In genomic region chr3:50132421-50133282, GRCh38 we compare ENCODE assay signal across 2 cellular contexts.
TF ChIP-seq lines count a peak whose summit lies in the region.

No MANE protein-coding gene starts in this region.

TF ChIP-seq in IMR-90, 13 proteins besides CTCF, POLR2A, EP300 and RAD21:
- TF ChIP-seq MAFK (IDR thresholded peaks at IDR 0.05; ENCODE audit: low read depth, low read length) (no peak), NFE2L2 (IDR thresholded peaks at IDR 0.05; ENCODE audit: low read depth, low read length) (no peak), FOS (IDR thresholded peaks at IDR 0.05; ENCODE audit: low read depth, low read length) (no peak), CHD1 (IDR thresholded peaks at IDR 0.05; ENCODE audit: low read depth, low read length) (no peak), CEBPB (IDR thresholded peaks at IDR 0.05; ENCODE audit: low read depth, low read length) (no peak), ELK1 (IDR thresholded peaks at IDR 0.05; ENCODE audit: borderline replicate concordance, low read depth, low read length) (no peak), RCOR1 (IDR thresholded peaks at IDR 0.05; ENCODE audit: insufficient replicate concordance, low read length) (no peak)
- TF ChIP-seq, protein P1, sequence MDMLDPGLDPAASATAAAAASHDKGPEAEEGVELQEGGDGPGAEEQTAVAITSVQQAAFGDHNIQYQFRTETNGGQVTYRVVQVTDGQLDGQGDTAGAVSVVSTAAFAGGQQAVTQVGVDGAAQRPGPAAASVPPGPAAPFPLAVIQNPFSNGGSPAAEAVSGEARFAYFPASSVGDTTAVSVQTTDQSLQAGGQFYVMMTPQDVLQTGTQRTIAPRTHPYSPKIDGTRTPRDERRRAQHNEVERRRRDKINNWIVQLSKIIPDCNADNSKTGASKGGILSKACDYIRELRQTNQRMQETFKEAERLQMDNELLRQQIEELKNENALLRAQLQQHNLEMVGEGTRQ (IDR thresholded peaks at IDR 0.05; ENCODE audit: low read depth, low read length), result no peak
TF ChIP-seq in IMR-90: peak in this region for 0.

TF ChIP-seq in neural cell, 6 proteins besides CTCF, POLR2A, EP300 and RAD21:
- peak; percentile 49 for TF ChIP-seq MXI1 (conservative IDR thresholded peaks at IDR 0.05; ENCODE audit: poor library complexity, severe bottlenecking)
- peak; percentile 8 for TF ChIP-seq TAF1 (IDR thresholded peaks at IDR 0.05; ENCODE audit: low read depth)
- no peak for TF ChIP-seq EZH2 (IDR thresholded peaks at IDR 0.05; ENCODE audit: borderline replicate concordance, insufficient read depth, low read length, poor library complexity, severe bottlenecking)
- TF ChIP-seq SMC3 (conservative IDR thresholded peaks at IDR 0.05; ENCODE audit: poor library complexity), result peak; percentile 16
- peak; percentile 11 for TF ChIP-seq POLR2AphosphoS5 (IDR thresholded peaks at IDR 0.05)
- TF ChIP-seq, protein P2, sequence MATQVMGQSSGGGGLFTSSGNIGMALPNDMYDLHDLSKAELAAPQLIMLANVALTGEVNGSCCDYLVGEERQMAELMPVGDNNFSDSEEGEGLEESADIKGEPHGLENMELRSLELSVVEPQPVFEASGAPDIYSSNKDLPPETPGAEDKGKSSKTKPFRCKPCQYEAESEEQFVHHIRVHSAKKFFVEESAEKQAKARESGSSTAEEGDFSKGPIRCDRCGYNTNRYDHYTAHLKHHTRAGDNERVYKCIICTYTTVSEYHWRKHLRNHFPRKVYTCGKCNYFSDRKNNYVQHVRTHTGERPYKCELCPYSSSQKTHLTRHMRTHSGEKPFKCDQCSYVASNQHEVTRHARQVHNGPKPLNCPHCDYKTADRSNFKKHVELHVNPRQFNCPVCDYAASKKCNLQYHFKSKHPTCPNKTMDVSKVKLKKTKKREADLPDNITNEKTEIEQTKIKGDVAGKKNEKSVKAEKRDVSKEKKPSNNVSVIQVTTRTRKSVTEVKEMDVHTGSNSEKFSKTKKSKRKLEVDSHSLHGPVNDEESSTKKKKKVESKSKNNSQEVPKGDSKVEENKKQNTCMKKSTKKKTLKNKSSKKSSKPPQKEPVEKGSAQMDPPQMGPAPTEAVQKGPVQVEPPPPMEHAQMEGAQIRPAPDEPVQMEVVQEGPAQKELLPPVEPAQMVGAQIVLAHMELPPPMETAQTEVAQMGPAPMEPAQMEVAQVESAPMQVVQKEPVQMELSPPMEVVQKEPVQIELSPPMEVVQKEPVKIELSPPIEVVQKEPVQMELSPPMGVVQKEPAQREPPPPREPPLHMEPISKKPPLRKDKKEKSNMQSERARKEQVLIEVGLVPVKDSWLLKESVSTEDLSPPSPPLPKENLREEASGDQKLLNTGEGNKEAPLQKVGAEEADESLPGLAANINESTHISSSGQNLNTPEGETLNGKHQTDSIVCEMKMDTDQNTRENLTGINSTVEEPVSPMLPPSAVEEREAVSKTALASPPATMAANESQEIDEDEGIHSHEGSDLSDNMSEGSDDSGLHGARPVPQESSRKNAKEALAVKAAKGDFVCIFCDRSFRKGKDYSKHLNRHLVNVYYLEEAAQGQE (IDR thresholded peaks at IDR 0.05; ENCODE audit: borderline replicate concordance), result peak; percentile 69
